30 cellular contexts compared by ENCODE assay signal in the genomic region with DNA sequence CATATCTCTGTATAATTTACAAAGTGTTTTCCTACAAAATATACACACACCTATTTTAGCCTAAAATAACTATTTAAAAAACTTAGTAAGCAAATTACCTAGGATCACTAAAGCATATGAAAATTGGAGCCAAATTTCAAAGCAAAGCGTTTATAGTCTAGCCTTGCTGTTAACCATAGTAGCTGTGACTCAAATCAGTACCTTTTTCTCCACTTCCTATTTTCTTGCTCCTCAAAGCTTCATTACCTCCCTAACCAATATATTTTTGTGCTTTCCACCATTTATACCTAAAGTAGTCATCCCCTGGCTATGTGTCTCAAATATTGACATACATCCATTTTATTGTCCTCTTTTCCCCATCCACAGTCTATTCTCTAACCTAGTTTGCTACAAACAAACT.
"Had no signal": no experiment of that assay in that cellular context is flagged by ENCODE, and none has a peak within 500 bp of the region (broad histone marks: within the 10 kb centered on the region; RNA-seq: fewer than 3 reads in every experiment).

No MANE protein-coding gene starts in this region.

- H3K4me1 ChIP-seq: ascending aorta, gastrocnemius medialis, spleen, tibial nerve had no signal

- H3K4me3 Mint-ChIP-seq: activated naive CD4-positive, alpha-beta T cell treated with anti-CD3 and anti-CD28 coated beads for 36 hours; activated naive CD8-positive, alpha-beta T cell treated with anti-CD3 and anti-CD28 coated beads, Interleukin-2, amount 10 ng/mL, durations not matched to agents 7 days and 5 days; activated T-helper 1 cell treated with anti-CD3 and anti-CD28 coated beads, Interleukin-12 subunit alpha, Interleukin-12 subunit beta, Interleukin-2, Interleukin-4 antibody, amounts not matched to agents 30 ng/mL and 10 ng/mL and 1 ng/mL, durations not matched to agents 14 hours and 24 hours and 36 hours; brain; effector memory CD8-positive, alpha-beta T cell; natural killer cell treated with Interleukin-12 subunit alpha and Interleukin-12 subunit beta and Interleukin-15 and Interleukin-18, amount 100 ng/mL, for 72 hours had no signal

- H3K9me3 Mint-ChIP-seq: activated T-helper 1 cell treated with anti-CD3 and anti-CD28 coated beads, Interleukin-12 subunit alpha, Interleukin-12 subunit beta, Interleukin-2, Interleukin-4 antibody, amounts not matched to agents 30 ng/mL and 10 ng/mL and 1 ng/mL, durations not matched to agents 14 hours and 24 hours and 36 hours had no signal

- DNase-seq: activated CD4-positive, alpha-beta T cell treated with anti-CD3 and anti-CD28 coated beads for 4 hours; activated CD4-positive, alpha-beta T cell treated with anti-CD3 and anti-CD28 coated beads, Interleukin-2, amount 50 U/mL, for 4 hours; activated CD8-positive, alpha-beta memory T cell treated with anti-CD3 and anti-CD28 coated beads, Interleukin-2, amount 50 U/mL, for 4 hours; activated effector memory CD4-positive, alpha-beta T cell treated with anti-CD3 and anti-CD28 coated beads, Interleukin-2, amount 50 U/mL, for 16 hours; activated naive CD4-positive, alpha-beta T cell treated with anti-CD3 and anti-CD28 coated beads for 36 hours; activated naive CD8-positive, alpha-beta T cell treated with anti-CD3 and anti-CD28 coated beads, Interleukin-2, amount 10 ng/mL, durations not matched to agents 7 days and 5 days; activated T-cell treated with anti-CD3 and anti-CD28 coated beads, Interleukin-2, amount 50 U/mL, for 1 hour; cerebellar nuclear complex; dorsolateral prefrontal cortex; effector memory CD8-positive, alpha-beta T cell; erythroblast; gastrocnemius medialis; glutamatergic neuron; left cardiac atrium; left ventricle myocardium superior; mucosa of descending colon; posterior cingulate gyrus; right cardiac atrium; spleen; stimulated activated CD4-positive, alpha-beta T cell treated with anti-CD3 and anti-CD28 coated beads, Interleukin-2, amount 100 ng/mL, for 48 hours; stimulated activated naive CD4-positive, alpha-beta T cell treated with Interleukin-2 at 50 U/mL for 16 hours had no signal

- H3K27me3 Mint-ChIP-seq: activated naive CD8-positive, alpha-beta T cell treated with anti-CD3 and anti-CD28 coated beads, Interleukin-2, amount 10 ng/mL, durations not matched to agents 7 days and 5 days; brain; effector memory CD8-positive, alpha-beta T cell; natural killer cell treated with Interleukin-12 subunit alpha and Interleukin-12 subunit beta and Interleukin-15 and Interleukin-18, amount 100 ng/mL, for 72 hours had no signal

- ATAC-seq: effector memory CD8-positive, alpha-beta T cell; gastrocnemius medialis; left cardiac atrium; left ventricle myocardium superior; mucosa of descending colon; natural killer cell treated with Interleukin-12 subunit alpha and Interleukin-12 subunit beta and Interleukin-15 and Interleukin-18, amount 100 ng/mL, for 72 hours; right cardiac atrium had no signal

- H3K27me3 ChIP-seq: ascending aorta, cardiac muscle cell, dorsolateral prefrontal cortex, gastrocnemius medialis, hepatocyte, spleen, tibial nerve had no signal

- H3K36me3 Mint-ChIP-seq: activated naive CD8-positive, alpha-beta T cell treated with anti-CD3 and anti-CD28 coated beads, Interleukin-2, amount 10 ng/mL, durations not matched to agents 7 days and 5 days; natural killer cell treated with Interleukin-12 subunit alpha and Interleukin-12 subunit beta and Interleukin-15 and Interleukin-18, amount 100 ng/mL, for 72 hours had no signal

- H3K4me3 ChIP-seq: ascending aorta, cardiac muscle cell, coronary artery, dorsolateral prefrontal cortex, gastrocnemius medialis, hepatocyte, mucosa of descending colon, spleen, tibial nerve had no signal

- H3K27ac ChIP-seq: ascending aorta, cardiac muscle cell, coronary artery, dorsolateral prefrontal cortex, gastrocnemius medialis, hepatocyte, spleen, tibial nerve, VCaP had no signal

- H3K36me3 ChIP-seq: ascending aorta, cardiac muscle cell, gastrocnemius medialis, spleen, tibial nerve had no signal

- H3K9me3 ChIP-seq: ascending aorta, gastrocnemius medialis, mucosa of descending colon had no signal

- H3K4me1 Mint-ChIP-seq: activated naive CD8-positive, alpha-beta T cell treated with anti-CD3 and anti-CD28 coated beads, Interleukin-2, amount 10 ng/mL, durations not matched to agents 7 days and 5 days; brain had no signal

- H3K27ac Mint-ChIP-seq: activated naive CD4-positive, alpha-beta T cell treated with anti-CD3 and anti-CD28 coated beads for 36 hours; activated naive CD8-positive, alpha-beta T cell treated with anti-CD3 and anti-CD28 coated beads, Interleukin-2, amount 10 ng/mL, durations not matched to agents 7 days and 5 days; activated T-helper 1 cell treated with anti-CD3 and anti-CD28 coated beads, Interleukin-12 subunit alpha, Interleukin-12 subunit beta, Interleukin-2, Interleukin-4 antibody, amounts not matched to agents 30 ng/mL and 10 ng/mL and 1 ng/mL, durations not matched to agents 14 hours and 24 hours and 36 hours; brain; effector memory CD8-positive, alpha-beta T cell; natural killer cell treated with Interleukin-12 subunit alpha and Interleukin-12 subunit beta and Interleukin-15 and Interleukin-18, amount 100 ng/mL, for 72 hours had no signal
